In the genomic region with DNA sequence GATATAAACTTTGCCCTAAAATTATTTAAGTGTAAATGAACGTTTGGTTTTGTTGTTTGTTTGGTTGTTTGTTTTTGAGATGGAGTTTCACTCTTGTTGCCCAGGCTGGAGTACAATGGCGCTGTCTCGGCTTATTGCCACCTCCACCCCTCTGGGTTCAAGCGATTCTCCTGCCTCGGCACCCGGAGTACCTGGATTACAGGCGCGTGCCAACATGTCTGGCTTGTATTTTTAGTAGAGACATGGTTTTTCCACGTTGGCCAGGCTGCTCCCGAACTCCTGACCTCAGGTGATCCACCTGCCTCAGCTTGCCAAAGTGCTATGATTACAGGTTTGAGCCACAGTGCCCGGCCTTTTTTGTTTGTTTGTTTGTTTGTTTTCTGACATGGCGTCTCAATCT, we compare ENCODE assay signal across 11 cellular contexts.
DNase-seq lines count a peak whose midpoint lies in the region; ATAC-seq and TF ChIP-seq lines count a peak whose summit lies in the region.
"Had no signal": no experiment of that assay in that cellular context is flagged by ENCODE, and none has a peak within 500 bp of the region (broad histone marks: within the 10 kb centered on the region; RNA-seq: fewer than 3 reads in every experiment).

No MANE protein-coding gene starts in this region.

- H3K27ac Mint-ChIP-seq in activated naive CD8-positive, alpha-beta T cell treated with anti-CD3 and anti-CD28 coated beads, Interleukin-2, amount 50 U/mL, for 24 hours, result peak overlapping the region; percentile 99

- no peaks in the 10 kb centered on the region for H3K27me3 Mint-ChIP-seq in activated naive CD8-positive, alpha-beta T cell treated with anti-CD3 and anti-CD28 coated beads, Interleukin-2, amount 50 U/mL, for 24 hours

- H3K79me1 ChIP-seq in mesendoderm (ENCODE audit: low read length), result no peaks in the 10 kb centered on the region

- intact Hi-C loops in left ventricle myocardium inferior (cut with micrococcal nuclease), result loop anchor here (5.0 kb wide), 2 partner anchors 90 to 105 kb away; partner anchors contain the start of gene CHD2
- intact Hi-C loops in cardiac septum (cut with DNase I), result no loop called here
- intact Hi-C loops in aorta (cut with DNase I), result loop anchor here in 1 of 2 donors (5.0 kb wide), 1 partner anchor 70 kb away; no protein-coding TSS in a partner anchor

- no peak for DNase-seq in left ventricle myocardium inferior
- DNase-seq in cardiac septum (ENCODE audit: low spot score), result no peak
- no peak for DNase-seq in activated naive CD8-positive, alpha-beta T cell treated with anti-CD3 and anti-CD28 coated beads, Interleukin-2, amount 50 U/mL, for 24 hours
- no peak for DNase-seq in mesendoderm
- no peak for DNase-seq in cerebellum (ENCODE audit: low spot score)
- DNase-seq in aorta, result no peak
- DNase-seq in DMS79 (lab: John Stamatoyannopoulos, UW), result no peak
- DNase-seq: dermis blood vessel endothelial cell, NCI-H1436 treated with DMSO at 0.1 percent for 48 hours had no signal

- H3K23ac ChIP-seq in mesendoderm (ENCODE audit: low read length), result no peak overlapping the region

- no peak overlapping the region for H3K4me2 ChIP-seq in mesendoderm (ENCODE audit: low read length)

- H3K9me3 ChIP-seq in left ventricle myocardium inferior (replicated peaks) (no peaks in the 10 kb centered on the region), aorta (ENCODE audit: control insufficient read depth, low read length) (no peaks in the 10 kb centered on the region)
- H3K9me3 ChIP-seq: SJSA1 had no signal

- H3K36me3 Mint-ChIP-seq in activated naive CD8-positive, alpha-beta T cell treated with anti-CD3 and anti-CD28 coated beads, Interleukin-2, amount 50 U/mL, for 24 hours (ENCODE audit: low read depth), result no peaks in the 10 kb centered on the region

- WGBS in mesendoderm (ENCODE audit: extremely low coverage, insufficient coverage, low lambda C conversion rate), result no CpG with 5 or more reads among the region's 12 CpGs
- WGBS in aorta, 2 donors, result 71 to 73% methylated on average over 12 of the region's 12 CpGs

- no peak overlapping the region for H3K18ac ChIP-seq in mesendoderm (ENCODE audit: low read length)

- no peaks in the 10 kb centered on the region for H3K36me3 ChIP-seq in left ventricle myocardium inferior
- H3K36me3 ChIP-seq in mesendoderm (ENCODE audit: control insufficient read depth, insufficient read depth, low read length), result no peaks in the 10 kb centered on the region
- no peaks in the 10 kb centered on the region for H3K36me3 ChIP-seq in aorta (ENCODE audit: control insufficient read depth in 1 of 2, insufficient read depth in 2 of 2, low read length in 1 of 2)
- H3K36me3 ChIP-seq: SJSA1 had no signal

- no peak overlapping the region for H3K4ac ChIP-seq in mesendoderm (ENCODE audit: low read depth, low read length)

- no peak overlapping the region for H2AK5ac ChIP-seq in mesendoderm (ENCODE audit: low read length)

- no peak overlapping the region for H4K8ac ChIP-seq in mesendoderm (ENCODE audit: low read depth, low read length)

- H2BK120ac ChIP-seq in mesendoderm (ENCODE audit: low read depth, low read length), result no peak overlapping the region

- no peak overlapping the region for H2BK15ac ChIP-seq in mesendoderm (replicated peaks; ENCODE audit: low read depth)

- H3K4me1 Mint-ChIP-seq in activated naive CD8-positive, alpha-beta T cell treated with anti-CD3 and anti-CD28 coated beads, Interleukin-2, amount 50 U/mL, for 24 hours, result peaks cover 56% of the 10 kb centered on the region

- no peak overlapping the region for H4K5ac ChIP-seq in mesendoderm (ENCODE audit: low read length)

- no peak overlapping the region for H3K4me3 Mint-ChIP-seq in activated naive CD8-positive, alpha-beta T cell treated with anti-CD3 and anti-CD28 coated beads, Interleukin-2, amount 50 U/mL, for 24 hours

- peak overlapping the region; percentile 75 for H3K4me3 ChIP-seq in left ventricle myocardium inferior
- no peak overlapping the region for H3K4me3 ChIP-seq in mesendoderm (ENCODE audit: low read length)
- no peak overlapping the region for H3K4me3 ChIP-seq in aorta (ENCODE audit: low read length in 2 of 2)
- H3K4me3 ChIP-seq: SJSA1 had no signal

- H3K27ac ChIP-seq in left ventricle myocardium inferior (replicated peaks) (peak overlapping the region; percentile 100), mesendoderm (ENCODE audit: low read depth, low read length) (no peak overlapping the region), aorta (ENCODE audit: low read depth in 1 of 2, low read length in 2 of 2) (no peak overlapping the region)
- H3K27ac ChIP-seq: SJSA1 had no signal

- no peaks in the 10 kb centered on the region for H3K9me3 Mint-ChIP-seq in activated naive CD8-positive, alpha-beta T cell treated with anti-CD3 and anti-CD28 coated beads, Interleukin-2, amount 50 U/mL, for 24 hours

- H3K27me3 ChIP-seq in left ventricle myocardium inferior (ENCODE audit: low read depth) (no peaks in the 10 kb centered on the region), mesendoderm (ENCODE audit: insufficient read depth, low read length, poor library complexity) (no peaks in the 10 kb centered on the region), aorta (ENCODE audit: control insufficient read depth in 1 of 2, insufficient read depth in 2 of 2, low read length in 1 of 2) (no peaks in the 10 kb centered on the region)
- H3K27me3 ChIP-seq: SJSA1 had no signal

- peak overlapping the region; percentile 56 for H3K56ac ChIP-seq in mesendoderm (ENCODE audit: low read length)

- ATAC-seq in activated naive CD8-positive, alpha-beta T cell treated with anti-CD3 and anti-CD28 coated beads, Interleukin-2, amount 50 U/mL, for 24 hours, result no peak
- no peak for ATAC-seq in GM18502 (IDR thresholded peaks at IDR 0.05; ENCODE audit: poor library complexity, unreplicated experiment)
- no peak for ATAC-seq in aorta (ENCODE audit: low FRiP score)

- no peak overlapping the region for H2BK5ac ChIP-seq in mesendoderm (ENCODE audit: low read length)

- H3K79me2 ChIP-seq in mesendoderm (ENCODE audit: control insufficient read depth, insufficient read depth, low read length), result no peaks in the 10 kb centered on the region

- H3K4me1 ChIP-seq in left ventricle myocardium inferior, result peaks cover 36% of the 10 kb centered on the region
- peaks cover 11% of the 10 kb centered on the region for H3K4me1 ChIP-seq in mesendoderm (ENCODE audit: control insufficient read depth, low read depth, low read length)
- H3K4me1 ChIP-seq in aorta (ENCODE audit: control insufficient read depth in 1 of 2, insufficient read depth in 2 of 2, low read length in 2 of 2), result no peaks in the 10 kb centered on the region

- TF ChIP-seq CTCF in left ventricle myocardium inferior (IDR thresholded peaks at IDR 0.05; ENCODE audit: borderline replicate concordance), result no peak

- H3K9ac ChIP-seq in mesendoderm (ENCODE audit: low read length), result no peak overlapping the region
